In genomic region chr15:58558777-58559176, GRCh38 we compare ENCODE assay signal across 17 cellular contexts.
DNase-seq lines count a peak whose midpoint lies in the region; ATAC-seq, FAIRE-seq and TF ChIP-seq lines count a peak whose summit lies in the region.
"Had no signal": no experiment of that assay in that cellular context is flagged by ENCODE, and none has a peak within 500 bp of the region (broad histone marks: within the 10 kb centered on the region; RNA-seq: fewer than 3 reads in every experiment).

No MANE protein-coding gene starts in this region.

- DNase-seq in AG10803 (ENCODE audit: low read depth) (peak; percentile 10), body of pancreas (peak in 1 of 4 donors; percentile 26), fibroblast of mammary gland (ENCODE audit: low read depth) (peak; percentile 6), right lobe of liver (peak in 1 of 3 donors; percentile 49), OCI-M1 (lab: John Stamatoyannopoulos, UW) (no peak), kidney (no peak)
- DNase-seq: ACHN; BE2C; CD4-positive, alpha-beta memory T cell; DMS79; GM23248 had no signal

- peak; percentile 68 for ATAC-seq in body of pancreas
- ATAC-seq in right lobe of liver: peak; percentile 92 to 94 (median 92)
- no peak for ATAC-seq in HG02852 (IDR thresholded peaks at IDR 0.05; ENCODE audit: unreplicated experiment)
- ATAC-seq: GM12878, HCT116 had no signal

- H3K4me1 ChIP-seq in body of pancreas: no peaks in the 10 kb centered on the region
- H3K4me1 ChIP-seq in right lobe of liver: peaks cover 0 to 5% (median 0%) of the 10 kb centered on the region in 4 donors
- H3K4me1 ChIP-seq in kidney (ENCODE audit: control insufficient read depth in 1 of 2, insufficient read depth in 1 of 2, low read depth in 1 of 2, low read length in 2 of 2): no peaks in the 10 kb centered on the region
- H3K4me1 ChIP-seq: BE2C had no signal

- H3K9ac ChIP-seq in kidney (ENCODE audit: low read length in 2 of 2): no peak overlapping the region
- H3K9ac ChIP-seq: GM23248 had no signal

- WGBS in body of pancreas, 2 donors: 39 to 43% methylated on average over 1 of the region's 1 CpG
- 22% methylated on average over 1 of the region's 1 CpG for WGBS in right lobe of liver (ENCODE audit: insufficient coverage, low coverage, low lambda C conversion rate, missing lambda C conversion rate)

- intact Hi-C loops in body of pancreas (cut with DNase I): no loop called here
- intact Hi-C loops in right lobe of liver (cut with DNase I): no loop called here
- intact Hi-C loops in kidney (cut with DNase I): no loop called here

- no peak for FAIRE-seq in kidney (lab: Jason Lieb, UNC)
- FAIRE-seq: GM12878, GM18507, H54 had no signal

- no peaks in the 10 kb centered on the region for H3K27me3 ChIP-seq in body of pancreas
- H3K27me3 ChIP-seq in right lobe of liver: no peaks in the 10 kb centered on the region
- H3K27me3 ChIP-seq: BE2C had no signal

- H3K9me3 ChIP-seq in body of pancreas: no peaks in the 10 kb centered on the region
- H3K9me3 ChIP-seq in right lobe of liver: no peaks in the 10 kb centered on the region
- H3K9me3 ChIP-seq in kidney (ENCODE audit: control insufficient read depth in 1 of 2, low read length in 2 of 2): no peaks in the 10 kb centered on the region
- H3K9me3 ChIP-seq: BE2C had no signal

- no peak for TF ChIP-seq CTCF in AG10803 (conservative IDR thresholded peaks at IDR 0.05; ENCODE audit: low read length)
- peak in 3 of 7 experiments; percentile 20 to 30 (median 23) for TF ChIP-seq CTCF in body of pancreas (IDR thresholded peaks at IDR 0.05)
- TF ChIP-seq CTCF in fibroblast of mammary gland (conservative IDR thresholded peaks at IDR 0.05; ENCODE audit: control insufficient read depth, insufficient read depth, low read depth, low read length): no peak
- peak; percentile 33 to 60 (median 48) for TF ChIP-seq CTCF in right lobe of liver (IDR thresholded peaks at IDR 0.05)
- no peak for TF ChIP-seq CTCF in kidney (IDR thresholded peaks at IDR 0.05; ENCODE audit: borderline replicate concordance, extremely low read depth, insufficient read depth)

- no peak overlapping the region for H3K4me3 ChIP-seq in AG10803 (ENCODE audit: low read length)
- no peak overlapping the region for H3K4me3 ChIP-seq in body of pancreas
- H3K4me3 ChIP-seq in fibroblast of mammary gland (ENCODE audit: control insufficient read depth, low read depth, low read length): no peak overlapping the region
- no peak overlapping the region for H3K4me3 ChIP-seq in right lobe of liver
- H3K4me3 ChIP-seq in kidney (ENCODE audit: low read length in 2 of 2): no peak overlapping the region
- H3K4me3 ChIP-seq: GM12878, GM23248 had no signal

- TF ChIP-seq POLR2A in body of pancreas (IDR thresholded peaks at IDR 0.05) (no peak), right lobe of liver (IDR thresholded peaks at IDR 0.05) (no peak)

- H3K36me3 ChIP-seq in body of pancreas (replicated peaks in 1 of 2; ENCODE audit: insufficient read depth in 1 of 2, low read depth in 2 of 2) (no peaks in the 10 kb centered on the region), right lobe of liver (peaks cover 0 to 3% (median 0%) of the 10 kb centered on the region in 4 donors), kidney (ENCODE audit: control insufficient read depth in 1 of 2, insufficient read depth in 2 of 2, low read length in 2 of 2) (no peaks in the 10 kb centered on the region)
- H3K36me3 ChIP-seq: BE2C had no signal

- H3K27ac ChIP-seq in body of pancreas (no peak overlapping the region), right lobe of liver (no peak overlapping the region), kidney (ENCODE audit: low read depth in 2 of 2, low read length in 2 of 2) (no peak overlapping the region)
- H3K27ac ChIP-seq: C4-2B, GM23248 had no signal

Comparison
In these comparisons a context has a peak if more than half of its experiments do, and no peak if none do; other contexts are left out.
1. DNase-seq: peak in AG10803 (single experiment) and fibroblast of mammary gland (single experiment); none in OCI-M1 (single experiment) and kidney (single experiment).
2. CTCF ChIP-seq: peak in right lobe of liver (4 of 4); none in AG10803 (single experiment), fibroblast of mammary gland (single experiment) and kidney (single experiment).